In genomic region chr19:17107546-17108452, GRCh38 we compare ENCODE assay signal across 9 cellular contexts. TPM values are rescaled to one million over a fixed set of nuclear protein-coding genes. Genes with fewer than 3 reads are reported as not detected.
DNase-seq lines count a peak whose midpoint lies in the region; ATAC-seq and TF ChIP-seq lines count a peak whose summit lies in the region.
"Had no signal": no experiment of that assay in that cellular context is flagged by ENCODE, and none has a peak within 500 bp of the region (broad histone marks: within the 10 kb centered on the region; RNA-seq: fewer than 3 reads in every experiment).

No MANE protein-coding gene starts in this region.

- no peak overlapping the region for H3K4me3 ChIP-seq in Peyer's patch
- H3K4me3 ChIP-seq in endodermal cell (ENCODE audit: low read length), result no peak overlapping the region
- H3K4me3 ChIP-seq in mucosa of descending colon, result no peak overlapping the region

- H3K27ac ChIP-seq in Peyer's patch (peak overlapping the region; percentile 38 to 83 (median 81)), endodermal cell (ENCODE audit: low read depth, low read length) (peak overlapping the region; percentile 12)
- H3K27ac ChIP-seq: 22Rv1 had no signal

- H3K36me3 ChIP-seq in Peyer's patch (peaks cover 0 to 29% (median 0%) of the 10 kb centered on the region in 3 donors), endodermal cell (ENCODE audit: control insufficient read depth, insufficient read depth, low read length) (peaks cover 19% of the 10 kb centered on the region), mucosa of descending colon (ENCODE audit: low read depth) (no peaks in the 10 kb centered on the region)

- no peak for TF ChIP-seq CTCF in Peyer's patch (IDR thresholded peaks at IDR 0.05)
- no peak for TF ChIP-seq CTCF in endodermal cell (conservative IDR thresholded peaks at IDR 0.05)
- no peak for TF ChIP-seq CTCF in mucosa of descending colon (IDR thresholded peaks at IDR 0.05)

- H3K27ac Mint-ChIP-seq in endodermal cell, result peak overlapping the region; percentile 76

- H3K4me1 ChIP-seq in Peyer's patch (peaks cover 0 to 25% (median 14%) of the 10 kb centered on the region in 4 donors), endodermal cell (ENCODE audit: control insufficient read depth, insufficient read depth, low read length) (no peaks in the 10 kb centered on the region), mucosa of descending colon (ENCODE audit: low read depth) (peaks cover 6% of the 10 kb centered on the region)

- 86 to 88% methylated on average over 15 to 27 of the region's 27 CpGs for WGBS in endodermal cell (ENCODE audit: insufficient coverage in 1 of 2, insufficient read length in 1 of 2), 2 experiments

- H3K27me3 ChIP-seq in Peyer's patch (no peaks in the 10 kb centered on the region), endodermal cell (ENCODE audit: control insufficient read depth, insufficient read depth, low read length, poor library complexity, severe bottlenecking) (no peaks in the 10 kb centered on the region)

- H3K27me3 Mint-ChIP-seq in endodermal cell (ENCODE audit: insufficient read depth), result no peaks in the 10 kb centered on the region

- H3K36me3 Mint-ChIP-seq in endodermal cell (ENCODE audit: low read depth), result peaks cover 47% of the 10 kb centered on the region

- H3K9me3 Mint-ChIP-seq in endodermal cell, result peaks cover 8% of the 10 kb centered on the region

- DNase-seq in NCI-H1092 (lab: John Stamatoyannopoulos, UW), result peak; percentile 11
- DNase-seq in NCI-H1092 treated with DMSO at 0.1 percent for 48 hours (lab: John Stamatoyannopoulos, UW), result no peak
- peak in 1 of 3 donors; percentile 83 for DNase-seq in Peyer's patch
- no peak for DNase-seq in endodermal cell
- peak; percentile 50 to 85 (median 69) for DNase-seq in mucosa of descending colon
- peak; percentile 89 for DNase-seq in ureter (ENCODE audit: low spot score)

- peaks cover 5% of the 10 kb centered on the region for H3K4me1 Mint-ChIP-seq in endodermal cell

- H3K4me3 Mint-ChIP-seq in endodermal cell, result no peak overlapping the region

- H3K9me3 ChIP-seq in Peyer's patch (no peaks in the 10 kb centered on the region), endodermal cell (ENCODE audit: control insufficient read depth, low read length) (peaks cover 5% of the 10 kb centered on the region), mucosa of descending colon (no peaks in the 10 kb centered on the region)

- no peak overlapping the region for H3K9ac ChIP-seq in endodermal cell (ENCODE audit: extremely low read depth, low read length, poor library complexity, severe bottlenecking)

- ATAC-seq in mucosa of descending colon, result peak; percentile 74
- ATAC-seq in GM21786 (IDR thresholded peaks at IDR 0.05; ENCODE audit: unreplicated experiment), result no peak
- no peak for ATAC-seq in HG02571 (IDR thresholded peaks at IDR 0.05; ENCODE audit: unreplicated experiment)

- intact Hi-C loops in mucosa of descending colon (cut with DNase I, micrococcal nuclease), result no loop called here

- TF ChIP-seq POLR2A in Peyer's patch (IDR thresholded peaks at IDR 0.05), result no peak

RNA-seq across cellular contexts. Expression of gene MYO9B, which starts 32.2 kb away (rescaled TPM):
- 100 to 1,000 TPM in 3 of 4 donors, 10 to 100 TPM in 1; 65.3 to 578 (median 143) TPM for total RNA-seq in Peyer's patch
- 10 to 100 TPM; 79.4 to 96.8 TPM for total RNA-seq in endodermal cell
- 92.6 TPM for polyA plus RNA-seq in endodermal cell (2013, experiment 1 of 2)
- polyA plus RNA-seq in endodermal cell (2013, experiment 2 of 2), result 90.7 TPM
- total RNA-seq in mucosa of descending colon, result 10 to 100 TPM; 73.7 to 91.8 (median 90.8) TPM
- 77.3 TPM for total RNA-seq in ureter

RNA-seq across cellular contexts. Expression of gene HAUS8, which starts 32.5 kb away (rescaled TPM):
- total RNA-seq in Peyer's patch (10 to 100 TPM in 2 of 4 donors, 1 to 10 TPM in 2; 9.7 to 29.7 (median 10.1) TPM), endodermal cell (10 to 100 TPM; 19.4 to 19.9 TPM), mucosa of descending colon (10 to 100 TPM; 12.2 to 16.6 (median 13.6) TPM), ureter (10.8 TPM)
- 26.3 TPM for polyA plus RNA-seq in endodermal cell (2013, experiment 1 of 2)
- 17.7 TPM for polyA plus RNA-seq in endodermal cell (2013, experiment 2 of 2)

Comparison
In these comparisons a context has a peak if more than half of its experiments do, and no peak if none do; other contexts are left out.
1. DNase-seq: peak in NCI-H1092 (single experiment), mucosa of descending colon (3 of 3) and ureter (single experiment); none in NCI-H1092 treated with DMSO at 0.1 percent for 48 hours (single experiment) and endodermal cell (single experiment).